ENCODE assay signal across 1 cellular context in genomic region chr16:84042879-84043485, GRCh38.
TF ChIP-seq lines count a peak whose summit lies in the region.

No MANE protein-coding gene starts in this region.

TF ChIP-seq in HepG2, 621 proteins besides CTCF, POLR2A, EP300 and RAD21 (continued from another document):
- TF ChIP-seq, protein P1, sequence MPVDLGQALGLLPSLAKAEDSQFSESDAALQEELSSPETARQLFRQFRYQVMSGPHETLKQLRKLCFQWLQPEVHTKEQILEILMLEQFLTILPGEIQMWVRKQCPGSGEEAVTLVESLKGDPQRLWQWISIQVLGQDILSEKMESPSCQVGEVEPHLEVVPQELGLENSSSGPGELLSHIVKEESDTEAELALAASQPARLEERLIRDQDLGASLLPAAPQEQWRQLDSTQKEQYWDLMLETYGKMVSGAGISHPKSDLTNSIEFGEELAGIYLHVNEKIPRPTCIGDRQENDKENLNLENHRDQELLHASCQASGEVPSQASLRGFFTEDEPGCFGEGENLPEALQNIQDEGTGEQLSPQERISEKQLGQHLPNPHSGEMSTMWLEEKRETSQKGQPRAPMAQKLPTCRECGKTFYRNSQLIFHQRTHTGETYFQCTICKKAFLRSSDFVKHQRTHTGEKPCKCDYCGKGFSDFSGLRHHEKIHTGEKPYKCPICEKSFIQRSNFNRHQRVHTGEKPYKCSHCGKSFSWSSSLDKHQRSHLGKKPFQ (CRISPR knock-in tag; IDR thresholded peaks at IDR 0.05; ENCODE audit: insufficient replicate concordance), result no peak
- TF ChIP-seq ZNF331 (CRISPR knock-in tag; IDR thresholded peaks at IDR 0.05) (no peak), NR2C2 (CRISPR knock-in tag; IDR thresholded peaks at IDR 0.05; ENCODE audit: borderline replicate concordance) (no peak), RXRA (CRISPR knock-in tag; IDR thresholded peaks at IDR 0.05) (peak; percentile 31; the same call in 1 of the 2 replicates), ZFP62 (CRISPR knock-in tag; IDR thresholded peaks at IDR 0.05) (no peak), ZNF670 (CRISPR knock-in tag; IDR thresholded peaks at IDR 0.05; ENCODE audit: borderline replicate concordance) (0 out of 2 replicates have a peak, but pooled peaks have one; percentile 42), MIER2 (CRISPR knock-in tag; IDR thresholded peaks at IDR 0.05) (no peak), SMAD3 (CRISPR knock-in tag; IDR thresholded peaks at IDR 0.05) (no peak), FOSL2 (CRISPR knock-in tag; IDR thresholded peaks at IDR 0.05) (peak; percentile 43), JUNB (CRISPR knock-in tag; IDR thresholded peaks at IDR 0.05; ENCODE audit: borderline replicate concordance) (no peak), TFAP4 (IDR thresholded peaks at IDR 0.05; ENCODE audit: borderline replicate concordance, low read depth) (peak; percentile 39; the same call in 1 of the 2 replicates), KDM4B (CRISPR knock-in tag; IDR thresholded peaks at IDR 0.05) (no peak)
- TF ChIP-seq, protein P2, sequence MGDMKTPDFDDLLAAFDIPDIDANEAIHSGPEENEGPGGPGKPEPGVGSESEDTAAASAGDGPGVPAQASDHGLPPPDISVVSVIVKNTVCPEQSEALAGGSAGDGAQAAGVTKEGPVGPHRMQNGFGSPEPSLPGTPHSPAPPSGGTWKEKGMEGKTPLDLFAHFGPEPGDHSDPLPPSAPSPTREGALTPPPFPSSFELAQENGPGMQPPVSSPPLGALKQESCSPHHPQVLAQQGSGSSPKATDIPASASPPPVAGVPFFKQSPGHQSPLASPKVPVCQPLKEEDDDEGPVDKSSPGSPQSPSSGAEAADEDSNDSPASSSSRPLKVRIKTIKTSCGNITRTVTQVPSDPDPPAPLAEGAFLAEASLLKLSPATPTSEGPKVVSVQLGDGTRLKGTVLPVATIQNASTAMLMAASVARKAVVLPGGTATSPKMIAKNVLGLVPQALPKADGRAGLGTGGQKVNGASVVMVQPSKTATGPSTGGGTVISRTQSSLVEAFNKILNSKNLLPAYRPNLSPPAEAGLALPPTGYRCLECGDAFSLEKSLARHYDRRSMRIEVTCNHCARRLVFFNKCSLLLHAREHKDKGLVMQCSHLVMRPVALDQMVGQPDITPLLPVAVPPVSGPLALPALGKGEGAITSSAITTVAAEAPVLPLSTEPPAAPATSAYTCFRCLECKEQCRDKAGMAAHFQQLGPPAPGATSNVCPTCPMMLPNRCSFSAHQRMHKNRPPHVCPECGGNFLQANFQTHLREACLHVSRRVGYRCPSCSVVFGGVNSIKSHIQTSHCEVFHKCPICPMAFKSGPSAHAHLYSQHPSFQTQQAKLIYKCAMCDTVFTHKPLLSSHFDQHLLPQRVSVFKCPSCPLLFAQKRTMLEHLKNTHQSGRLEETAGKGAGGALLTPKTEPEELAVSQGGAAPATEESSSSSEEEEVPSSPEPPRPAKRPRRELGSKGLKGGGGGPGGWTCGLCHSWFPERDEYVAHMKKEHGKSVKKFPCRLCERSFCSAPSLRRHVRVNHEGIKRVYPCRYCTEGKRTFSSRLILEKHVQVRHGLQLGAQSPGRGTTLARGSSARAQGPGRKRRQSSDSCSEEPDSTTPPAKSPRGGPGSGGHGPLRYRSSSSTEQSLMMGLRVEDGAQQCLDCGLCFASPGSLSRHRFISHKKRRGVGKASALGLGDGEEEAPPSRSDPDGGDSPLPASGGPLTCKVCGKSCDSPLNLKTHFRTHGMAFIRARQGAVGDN (CRISPR knock-in tag; IDR thresholded peaks at IDR 0.05), result 0 out of 2 replicates have a peak, but pooled peaks have one; percentile 19
- TF ChIP-seq, protein P3, sequence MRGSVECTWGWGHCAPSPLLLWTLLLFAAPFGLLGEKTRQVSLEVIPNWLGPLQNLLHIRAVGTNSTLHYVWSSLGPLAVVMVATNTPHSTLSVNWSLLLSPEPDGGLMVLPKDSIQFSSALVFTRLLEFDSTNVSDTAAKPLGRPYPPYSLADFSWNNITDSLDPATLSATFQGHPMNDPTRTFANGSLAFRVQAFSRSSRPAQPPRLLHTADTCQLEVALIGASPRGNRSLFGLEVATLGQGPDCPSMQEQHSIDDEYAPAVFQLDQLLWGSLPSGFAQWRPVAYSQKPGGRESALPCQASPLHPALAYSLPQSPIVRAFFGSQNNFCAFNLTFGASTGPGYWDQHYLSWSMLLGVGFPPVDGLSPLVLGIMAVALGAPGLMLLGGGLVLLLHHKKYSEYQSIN (CRISPR knock-in tag; IDR thresholded peaks at IDR 0.05; ENCODE audit: borderline replicate concordance), result no peak
- TF ChIP-seq, protein P4, sequence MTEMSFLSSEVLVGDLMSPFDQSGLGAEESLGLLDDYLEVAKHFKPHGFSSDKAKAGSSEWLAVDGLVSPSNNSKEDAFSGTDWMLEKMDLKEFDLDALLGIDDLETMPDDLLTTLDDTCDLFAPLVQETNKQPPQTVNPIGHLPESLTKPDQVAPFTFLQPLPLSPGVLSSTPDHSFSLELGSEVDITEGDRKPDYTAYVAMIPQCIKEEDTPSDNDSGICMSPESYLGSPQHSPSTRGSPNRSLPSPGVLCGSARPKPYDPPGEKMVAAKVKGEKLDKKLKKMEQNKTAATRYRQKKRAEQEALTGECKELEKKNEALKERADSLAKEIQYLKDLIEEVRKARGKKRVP (CRISPR knock-in tag; IDR thresholded peaks at IDR 0.05), result peak in 1 of 2 experiments; percentile 90; a peak in 2 of 4 replicates
